ENCODE assay signal across 33 cellular contexts in genomic region chr5:37664551-37664950, GRCh38.
"Had no signal": no experiment of that assay in that cellular context is flagged by ENCODE, and none has a peak within 500 bp of the region (broad histone marks: within the 10 kb centered on the region; RNA-seq: fewer than 3 reads in every experiment).

No MANE protein-coding gene starts in this region.

- H3K27me3 ChIP-seq: ascending aorta, cardiac muscle cell, Peyer's patch had no signal

- H3K9me3 ChIP-seq: ascending aorta, Peyer's patch had no signal

- H3K4me3 ChIP-seq: ascending aorta, cardiac muscle cell, Peyer's patch had no signal

- H3K36me3 ChIP-seq: ascending aorta, cardiac muscle cell, Peyer's patch had no signal

- DNase-seq: activated B cell treated with CpG ODN at 0.5 μM for 24 hours; activated CD4-positive, alpha-beta memory T cell treated with anti-CD3 and anti-CD28 coated beads, Interleukin-2, amount 10 ng/mL, durations not matched to agents 7 days and 5 days; activated CD4-positive, alpha-beta T cell treated with anti-CD3 and anti-CD28 coated beads for 48 hours; activated CD4-positive, CD25-positive, alpha-beta regulatory T cell treated with anti-CD3 and anti-CD28 coated beads, Interleukin-2, amount 50 U/mL, for 72 hours; activated CD8-positive, alpha-beta memory T cell treated with anti-CD3 and anti-CD28 coated beads for 24 hours; activated CD8-positive, alpha-beta memory T cell treated with anti-CD3 and anti-CD28 coated beads, Interleukin-2, amount 10 ng/mL, durations not matched to agents 7 days and 5 days; activated CD8-positive, alpha-beta memory T cell treated with anti-CD3 and anti-CD28 coated beads, Interleukin-2, amount 50 U/mL, for 48 hours; activated effector memory CD4-positive, alpha-beta T cell treated with anti-CD3 and anti-CD28 coated beads, Interleukin-2, amount 50 U/mL, for 16 hours; activated naive CD4-positive, alpha-beta T cell; activated naive CD4-positive, alpha-beta T cell treated with anti-CD3 and anti-CD28 coated beads, Interleukin-2, amount 50 U/mL, for 16 hours; activated naive CD8-positive, alpha-beta T cell treated with anti-CD3 and anti-CD28 coated beads for 36 hours; activated T-cell treated with anti-CD3 and anti-CD28 coated beads, Interleukin-2, amount 50 U/mL, for 48 hours; amniotic stem cell; cortex of kidney; Karpas-422; KBM-7; NCI-H1092; NCI-H1436 treated with DMSO at 0.1 percent for 48 hours; NCI-H187 treated with DMSO at 0.1 percent for 48 hours; NCI-H345; NCI-H526 treated with DMSO at 0.1 percent for 48 hours; NCI-H82; NK-92 treated with Interleukin-12 subunit alpha and Interleukin-12 subunit beta, amount 100 ng/mL, for 24 hours; PC-3; Peyer's patch; Right ventricle myocardium superior; SW 1271; T-helper 1 cell; T-helper 2 cell; T-helper 9 cell had no signal

- H3K27ac ChIP-seq: ascending aorta, cardiac muscle cell, Peyer's patch, VCaP had no signal
